23 cellular contexts compared by ENCODE assay signal in the genomic region with DNA sequence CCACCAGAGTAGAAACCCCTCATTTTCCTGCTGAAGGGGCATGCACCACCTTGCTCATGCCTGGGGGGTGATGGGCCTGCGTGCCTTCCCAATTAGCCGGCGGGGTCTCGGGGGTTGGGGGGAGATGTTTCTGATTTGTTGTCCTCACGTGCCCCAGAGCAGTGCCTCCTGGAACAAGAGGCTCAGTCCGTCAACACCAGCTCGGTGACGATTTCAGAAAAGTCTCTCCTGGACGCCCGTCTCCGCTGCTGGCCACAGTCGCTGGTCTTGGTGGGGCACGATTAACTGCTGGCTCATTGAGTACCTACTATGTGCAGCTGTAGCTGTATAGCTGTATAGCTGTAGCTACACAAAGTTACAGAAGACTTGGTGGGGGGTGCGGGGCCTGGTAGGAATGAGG. TPM values are rescaled to one million over a fixed set of nuclear protein-coding genes. Genes with fewer than 3 reads are reported as not detected.
A peak's percentile ranks its signal among the peaks of the same experiment; 100 is the strongest.
DNase-seq lines count a peak whose midpoint lies in the region; ATAC-seq and TF ChIP-seq lines count a peak whose summit lies in the region.
"Had no signal": no experiment of that assay in that cellular context is flagged by ENCODE, and none has a peak within 500 bp of the region (broad histone marks: within the 10 kb centered on the region; RNA-seq: fewer than 3 reads in every experiment).

No MANE protein-coding gene starts in this region.

- no peaks in the 10 kb centered on the region for H3K9me3 ChIP-seq in left ventricle myocardium inferior (replicated peaks)
- H3K9me3 ChIP-seq in right cardiac atrium (ENCODE audit: control insufficient read depth, low read length): no peaks in the 10 kb centered on the region
- H3K9me3 ChIP-seq in smooth muscle cell (replicated peaks; ENCODE audit: low read depth): no peaks in the 10 kb centered on the region
- H3K9me3 ChIP-seq: Caco-2, colonic mucosa had no signal

- no peak for TF ChIP-seq CTCF in left ventricle myocardium inferior (IDR thresholded peaks at IDR 0.05; ENCODE audit: borderline replicate concordance)
- TF ChIP-seq CTCF in nephron (IDR thresholded peaks at IDR 0.05; ENCODE audit: unreplicated experiment in 3 of 3): no peak
- no peak for TF ChIP-seq CTCF in smooth muscle cell (IDR thresholded peaks at IDR 0.05; ENCODE audit: borderline replicate concordance, insufficient read depth, poor library complexity, severe bottlenecking)
- no peak for TF ChIP-seq CTCF in osteocyte (IDR thresholded peaks at IDR 0.05)

- H3K4me3 ChIP-seq in left ventricle myocardium inferior (peak overlapping the region; percentile 77), right cardiac atrium (ENCODE audit: low read length) (no peak overlapping the region), smooth muscle cell (no peak overlapping the region)
- H3K4me3 ChIP-seq: colonic mucosa, SK-N-MC had no signal

- WGBS in right cardiac atrium: 88% methylated on average over 14 of the region's 14 CpGs
- 85% methylated on average over 14 of the region's 14 CpGs for WGBS in smooth muscle cell (ENCODE audit: low lambda C conversion rate)

- H3K4me1 ChIP-seq in left ventricle myocardium inferior (peaks cover 94% of the 10 kb centered on the region), right cardiac atrium (ENCODE audit: control insufficient read depth, insufficient read depth, low read length) (peaks cover 2% of the 10 kb centered on the region), smooth muscle cell (ENCODE audit: low read depth) (peaks cover 64% of the 10 kb centered on the region)

- peaks cover 37% of the 10 kb centered on the region for H4K20me1 ChIP-seq in smooth muscle cell (ENCODE audit: low read depth)

- no peak overlapping the region for H2AFZ ChIP-seq in smooth muscle cell (ENCODE audit: low read depth)

- H3K9me3 Mint-ChIP-seq in nephron (no peaks in the 10 kb centered on the region), osteocyte (ENCODE audit: unreplicated experiment) (no peaks in the 10 kb centered on the region)
- H3K9me3 Mint-ChIP-seq: stimulated activated memory B cell treated with anti-CD40 and anti-IgM and Interleukin-4, amounts not matched to agents 10 μg/mL and 1 μg/mL and 100 μg/mL, for 72 hours had no signal

- no peak for DNase-seq in left ventricle myocardium inferior
- no peak for DNase-seq in right cardiac atrium
- DNase-seq in smooth muscle cell (lab: John Stamatoyannopoulos, UW; ENCODE audit: unreplicated experiment): no peak
- DNase-seq in osteocyte (ENCODE audit: extremely low spot score, unreplicated experiment): no peak
- no peak for DNase-seq in RKO (ENCODE audit: low spot score)
- DNase-seq: activated CD4-positive, alpha-beta T cell treated with anti-CD3 and anti-CD28 coated beads for 4 hours; Caco-2; colonic mucosa; DND-41; GOT3; hippocampal formation; NCI-H146; NCI-H2171; occipital lobe; T-helper 17 cell had no signal

- H3K27me3 ChIP-seq in left ventricle myocardium inferior (ENCODE audit: low read depth) (no peaks in the 10 kb centered on the region), right cardiac atrium (ENCODE audit: control insufficient read depth, insufficient read depth) (no peaks in the 10 kb centered on the region), smooth muscle cell (ENCODE audit: low read depth) (no peaks in the 10 kb centered on the region)
- H3K27me3 ChIP-seq: colonic mucosa had no signal

- H3K4me3 Mint-ChIP-seq in nephron (peak overlapping the region; percentile 52 to 91 (median 65)), osteocyte (ENCODE audit: unreplicated experiment) (no peak overlapping the region)
- H3K4me3 Mint-ChIP-seq: activated naive CD8-positive, alpha-beta T cell; stimulated activated memory B cell treated with anti-CD40 and anti-IgM and Interleukin-4, amounts not matched to agents 10 μg/mL and 1 μg/mL and 100 μg/mL, for 72 hours; T-helper 17 cell had no signal

- no peak for ATAC-seq in right cardiac atrium
- no peak for ATAC-seq in HG02610 (IDR thresholded peaks at IDR 0.05; ENCODE audit: unreplicated experiment)
- no peak for ATAC-seq in GM19328 (IDR thresholded peaks at IDR 0.05; ENCODE audit: unreplicated experiment)
- ATAC-seq: sciatic nerve; stimulated activated memory B cell treated with anti-CD40 and anti-IgM and Interleukin-4, amounts not matched to agents 10 μg/mL and 1 μg/mL and 100 μg/mL, for 72 hours; T-helper 17 cell had no signal

- H3K27ac Mint-ChIP-seq in nephron (peak overlapping the region in 2 of 3 experiments; percentile 58 to 94), osteocyte (ENCODE audit: unreplicated experiment) (no peak overlapping the region)
- H3K27ac Mint-ChIP-seq: activated naive CD8-positive, alpha-beta T cell; stimulated activated memory B cell treated with anti-CD40 and anti-IgM and Interleukin-4, amounts not matched to agents 10 μg/mL and 1 μg/mL and 100 μg/mL, for 72 hours; T-helper 17 cell had no signal

- intact Hi-C loops in left ventricle myocardium inferior (cut with micrococcal nuclease) (no loop called here), right cardiac atrium (cut with DNase I) (loop anchor here in 1 of 4 donors (5.0 to 10.0 kb wide), 2 partner anchors 209 to 453 kb away; no protein-coding TSS in a partner anchor)

- H3K27me3 Mint-ChIP-seq in nephron (ENCODE audit: low read depth): peaks cover 18% of the 10 kb centered on the region
- peaks cover 5% of the 10 kb centered on the region for H3K27me3 Mint-ChIP-seq in osteocyte (ENCODE audit: unreplicated experiment)
- H3K27me3 Mint-ChIP-seq: activated naive CD8-positive, alpha-beta T cell; stimulated activated memory B cell treated with anti-CD40 and anti-IgM and Interleukin-4, amounts not matched to agents 10 μg/mL and 1 μg/mL and 100 μg/mL, for 72 hours; T-helper 17 cell had no signal

- H3K36me3 ChIP-seq in left ventricle myocardium inferior (no peaks in the 10 kb centered on the region), smooth muscle cell (ENCODE audit: low read depth) (no peaks in the 10 kb centered on the region)
- H3K36me3 ChIP-seq: colonic mucosa had no signal

- no peak overlapping the region for H3K9ac ChIP-seq in smooth muscle cell (ENCODE audit: low read depth)
- H3K9ac ChIP-seq: KMS-11 had no signal

- H3F3A ChIP-seq in smooth muscle cell (ENCODE audit: low read depth): peaks cover 16% of the 10 kb centered on the region

- peaks cover 34% of the 10 kb centered on the region for H3K36me3 Mint-ChIP-seq in nephron (ENCODE audit: low read depth)
- H3K36me3 Mint-ChIP-seq in osteocyte (ENCODE audit: unreplicated experiment): peaks cover 24% of the 10 kb centered on the region
- H3K36me3 Mint-ChIP-seq: activated naive CD8-positive, alpha-beta T cell had no signal

- peak overlapping the region; percentile 99 for H3K27ac ChIP-seq in left ventricle myocardium inferior (replicated peaks)
- no peak overlapping the region for H3K27ac ChIP-seq in right cardiac atrium (ENCODE audit: low read length)
- H3K27ac ChIP-seq in smooth muscle cell (ENCODE audit: low read depth): no peak overlapping the region
- H3K27ac ChIP-seq: colonic mucosa, KMS-11, SK-N-MC had no signal

- H3K4me1 Mint-ChIP-seq in nephron (peaks cover 81% of the 10 kb centered on the region), osteocyte (ENCODE audit: unreplicated experiment) (peaks cover 76% of the 10 kb centered on the region)

- peaks cover 86% of the 10 kb centered on the region for H3K79me2 ChIP-seq in smooth muscle cell (ENCODE audit: low read depth)

- peak overlapping the region; percentile 86 for H3K4me2 ChIP-seq in smooth muscle cell
- H3K4me2 ChIP-seq: KMS-11 had no signal

RNA-seq across cellular contexts. Expression of a gene that starts 4.4 kb away (rescaled TPM):
- 39.3 TPM for total RNA-seq in left ventricle myocardium inferior
- 10 to 100 TPM; 27.4 to 50.1 (median 33.8) TPM for total RNA-seq in right cardiac atrium
- polyA plus RNA-seq in right cardiac atrium: 22.5 TPM
- 63.0 and 72.5 TPM in 2 replicates for total RNA-seq in smooth muscle cell
- 44.6 and 72.5 TPM in 2 replicates for polyA plus RNA-seq in smooth muscle cell
- 36.9 and 40.5 TPM in 2 replicates for total RNA-seq in osteocyte
